In genomic region chr11:63747006-63747405, GRCh38 we compare ENCODE assay signal across 16 cellular contexts.
"Had no signal": no experiment of that assay in that cellular context is flagged by ENCODE, and none has a peak within 500 bp of the region (broad histone marks: within the 10 kb centered on the region; RNA-seq: fewer than 3 reads in every experiment).

No MANE protein-coding gene starts in this region.

- H3K4me3 ChIP-seq: colonic mucosa, suprapubic skin had no signal

- H3K4me1 ChIP-seq: colonic mucosa had no signal

- H3K27me3 ChIP-seq: colonic mucosa, suprapubic skin had no signal

- DNase-seq: activated CD4-positive, alpha-beta memory T cell treated with anti-CD3 and anti-CD28 coated beads, Interleukin-2, amount 10 ng/mL, durations not matched to agents 7 days and 5 days; activated CD4-positive, alpha-beta T cell treated with anti-CD3 and anti-CD28 coated beads for 36 hours; activated gamma-delta T cell; activated T-cell treated with anti-CD3 and anti-CD28 coated beads, Interleukin-2, amount 50 U/mL, for 48 hours; aorta; colonic mucosa; effector CD4-positive, alpha-beta T cell; left ventricle myocardium superior; mesendoderm; nephron progenitor cell; stimulated activated CD4-positive, alpha-beta T cell treated with anti-CD3 and anti-CD28 coated beads, Interleukin-4, amount 100 ng/mL, for 1 hour; stimulated activated CD8-positive, alpha-beta memory T cell treated with anti-CD3 and anti-CD28 coated beads, Interleukin-4, amount 100 ng/mL, for 48 hours; stimulated activated naive CD8-positive, alpha-beta T cell treated with anti-CD3 and anti-CD28 coated beads, Interleukin-15, Interleukin-2, amounts not matched to agents 100 U/mL and 50 U/mL, for 24 hours; T-helper 9 cell had no signal

- H3K27ac ChIP-seq: colonic mucosa, suprapubic skin, VCaP had no signal

- ATAC-seq: activated CD4-positive, alpha-beta T cell treated with anti-CD3 and anti-CD28 coated beads for 36 hours; left ventricle myocardium superior; stimulated activated naive CD8-positive, alpha-beta T cell treated with anti-CD3 and anti-CD28 coated beads, Interleukin-15, Interleukin-2, amounts not matched to agents 100 U/mL and 50 U/mL, for 24 hours had no signal

- H3K9me3 ChIP-seq: colonic mucosa, suprapubic skin had no signal

- H3K36me3 ChIP-seq: colonic mucosa had no signal
